In genomic region chr13:29948791-29949190, GRCh38 we compare ENCODE assay signal across 21 cellular contexts.
"Had no signal": no experiment of that assay in that cellular context is flagged by ENCODE, and none has a peak within 500 bp of the region (broad histone marks: within the 10 kb centered on the region; RNA-seq: fewer than 3 reads in every experiment).

No MANE protein-coding gene starts in this region.

- H3K4me3 ChIP-seq: MG63, SJSA1 had no signal

- H3K27me3 ChIP-seq: MG63, SJSA1 had no signal

- H3K27me3 Mint-ChIP-seq: activated CD8-positive, alpha-beta T cell treated with anti-CD3 and anti-CD28 coated beads for 36 hours; activated naive CD8-positive, alpha-beta T cell treated with anti-CD3 and anti-CD28 coated beads for 36 hours; activated T-cell treated with anti-CD3 and anti-CD28 coated beads, Interleukin-2, amount 50 U/mL, for 24 hours had no signal

- H3K9me3 ChIP-seq: MG63, SJSA1 had no signal

- H3K4me3 Mint-ChIP-seq: activated CD8-positive, alpha-beta T cell treated with anti-CD3 and anti-CD28 coated beads for 36 hours; activated naive CD4-positive, alpha-beta T cell treated with anti-CD3 and anti-CD28 coated beads for 36 hours; activated naive CD8-positive, alpha-beta T cell treated with anti-CD3 and anti-CD28 coated beads for 36 hours; activated T-cell treated with anti-CD3 and anti-CD28 coated beads, Interleukin-2, amount 50 U/mL, for 24 hours; T-helper 1 cell treated with Interleukin-12 subunit alpha and Interleukin-12 subunit beta and Interleukin-4 antibody, amounts not matched to agents 30 μg/mL and 1 μg/mL, for 36 hours had no signal

- DNase-seq: activated CD4-positive, alpha-beta T cell treated with anti-CD3 and anti-CD28 coated beads for 4 hours; activated CD8-positive, alpha-beta T cell treated with anti-CD3 and anti-CD28 coated beads for 36 hours; activated effector memory CD4-positive, alpha-beta T cell treated with anti-CD3 and anti-CD28 coated beads, Interleukin-2, amount 50 U/mL, for 16 hours; activated naive CD4-positive, alpha-beta T cell treated with anti-CD3 and anti-CD28 coated beads for 36 hours; activated naive CD8-positive, alpha-beta T cell treated with anti-CD3 and anti-CD28 coated beads for 36 hours; activated T-cell treated with anti-CD3 and anti-CD28 coated beads, Interleukin-2, amount 50 U/mL, for 24 hours; MV-4-11; NCI-H1092 treated with DMSO at 0.1 percent for 48 hours; NCI-H1436; NCI-H1694 treated with DMSO at 0.1 percent for 48 hours; NCI-H2029 treated with DMSO at 0.1 percent for 48 hours; NCI-H345; NCI-H510A; PC-3; SHP77; SW 1271 had no signal

- H3K9me3 Mint-ChIP-seq: activated CD8-positive, alpha-beta T cell treated with anti-CD3 and anti-CD28 coated beads for 36 hours; activated naive CD4-positive, alpha-beta T cell treated with anti-CD3 and anti-CD28 coated beads for 36 hours; activated naive CD8-positive, alpha-beta T cell treated with anti-CD3 and anti-CD28 coated beads for 36 hours; activated T-cell treated with anti-CD3 and anti-CD28 coated beads, Interleukin-2, amount 50 U/mL, for 24 hours; T-helper 1 cell treated with Interleukin-12 subunit alpha and Interleukin-12 subunit beta and Interleukin-4 antibody, amounts not matched to agents 30 μg/mL and 1 μg/mL, for 36 hours had no signal

- ATAC-seq: activated CD4-positive, CD25-positive, alpha-beta regulatory T cell treated with anti-CD3 and anti-CD28 coated beads, Interleukin-2, amount 50 U/mL, for 24 hours; activated CD8-positive, alpha-beta T cell treated with anti-CD3 and anti-CD28 coated beads for 36 hours; PC-3; SK-N-SH treated with all-trans-retinoic acid at 6 μM for 48 hours had no signal

- H3K27ac ChIP-seq: SJSA1 had no signal

- H3K36me3 ChIP-seq: MG63, SJSA1 had no signal

- H3K4me1 ChIP-seq: SJSA1 had no signal

- H3K27ac Mint-ChIP-seq: activated CD8-positive, alpha-beta T cell treated with anti-CD3 and anti-CD28 coated beads for 36 hours; activated naive CD4-positive, alpha-beta T cell treated with anti-CD3 and anti-CD28 coated beads for 36 hours; activated naive CD8-positive, alpha-beta T cell treated with anti-CD3 and anti-CD28 coated beads for 36 hours; activated T-cell treated with anti-CD3 and anti-CD28 coated beads, Interleukin-2, amount 50 U/mL, for 24 hours; T-helper 1 cell treated with Interleukin-12 subunit alpha and Interleukin-12 subunit beta and Interleukin-4 antibody, amounts not matched to agents 30 μg/mL and 1 μg/mL, for 36 hours had no signal

- H3K36me3 Mint-ChIP-seq: activated naive CD8-positive, alpha-beta T cell treated with anti-CD3 and anti-CD28 coated beads for 36 hours had no signal
